In genomic region chr2:44137872-44138551, GRCh38 we compare ENCODE assay signal across 1 cellular context.
TF ChIP-seq lines count a peak whose summit lies in the region.

No MANE protein-coding gene starts in this region.

TF ChIP-seq in K562, 482 proteins besides CTCF, POLR2A, EP300 and RAD21 (continued from another document):
- TF ChIP-seq E4F1 (CRISPR knock-in tag; IDR thresholded peaks at IDR 0.05; ENCODE audit: borderline replicate concordance): no peak
- TF ChIP-seq ZNF431 (CRISPR knock-in tag; IDR thresholded peaks at IDR 0.05): no peak
- TF ChIP-seq EZH2 (IDR thresholded peaks at IDR 0.05; ENCODE audit: borderline replicate concordance, low read depth, low read length): no peak
- no peak for TF ChIP-seq RBM39 (optimal IDR thresholded peaks at IDR 0.05; ENCODE audit: low read depth, low read length)
- no peak for TF ChIP-seq PHB (CRISPR knock-in tag; IDR thresholded peaks at IDR 0.05)
- TF ChIP-seq JUND (IDR thresholded peaks at IDR 0.05; ENCODE audit: borderline replicate concordance, low read depth, low read length): no peak
- no peak for TF ChIP-seq JUND (tag; IDR thresholded peaks at IDR 0.05; ENCODE audit: borderline replicate concordance, low read depth, low read length)
- no peak for TF ChIP-seq JUNB (CRISPR knock-in tag; conservative IDR thresholded peaks at IDR 0.05)
- no peak for TF ChIP-seq THRAP3 (IDR thresholded peaks at IDR 0.05; ENCODE audit: borderline replicate concordance)
- no peak for TF ChIP-seq RBBP5 (IDR thresholded peaks at IDR 0.05; ENCODE audit: borderline replicate concordance, insufficient read depth, low read length, poor library complexity, severe bottlenecking)
- no peak for TF ChIP-seq ZNF551 (CRISPR knock-in tag; IDR thresholded peaks at IDR 0.05)
